In genomic region chr1:178918328-178918727, GRCh38 we compare ENCODE assay signal across 18 cellular contexts. TPM values are rescaled to one million over a fixed set of nuclear protein-coding genes. Genes with fewer than 3 reads are reported as not detected.
DNase-seq lines count a peak whose midpoint lies in the region; ATAC-seq, FAIRE-seq and TF ChIP-seq lines count a peak whose summit lies in the region.
"Had no signal": no experiment of that assay in that cellular context is flagged by ENCODE, and none has a peak within 500 bp of the region (broad histone marks: within the 10 kb centered on the region; RNA-seq: fewer than 3 reads in every experiment).

No MANE protein-coding gene starts in this region.

- ATAC-seq in left lobe of liver (peak; percentile 56), memory B cell (ENCODE audit: low read depth) (no peak), upper lobe of right lung (no peak), GM18517 (IDR thresholded peaks at IDR 0.05; ENCODE audit: unreplicated experiment) (no peak)
- ATAC-seq: A549 had no signal

- peaks cover 19% of the 10 kb centered on the region for H3K4me1 Mint-ChIP-seq in memory B cell
- H3K4me1 Mint-ChIP-seq: CD14-positive monocyte; CD4-positive, alpha-beta memory T cell had no signal

- DNase-seq in D721Med (ENCODE audit: insufficient read length, low spot score) (no peak), left lobe of liver (ENCODE audit: low spot score) (no peak), memory B cell (ENCODE audit: low spot score in 2 of 2) (no peak), uterus (no peak), upper lobe of right lung (no peak), lower leg skin (ENCODE audit: low spot score in 2 of 2) (no peak)
- DNase-seq: AML-193; CD4-positive, alpha-beta memory T cell; DMS79 treated with DMSO at 0.1 percent for 48 hours; GF-D8; H9 had no signal

- FAIRE-seq in D721Med (lab: Jason Lieb, UNC) = peak; percentile 68
- FAIRE-seq: A549, H1, HTR-8/SVneo had no signal

- H3K4me3 Mint-ChIP-seq in memory B cell = peak overlapping the region; percentile 29
- H3K4me3 Mint-ChIP-seq: CD14-positive monocyte; CD4-positive, alpha-beta memory T cell; H9 had no signal

- H3K36me3 ChIP-seq in uterus = no peaks in the 10 kb centered on the region
- H3K36me3 ChIP-seq in upper lobe of right lung = no peaks in the 10 kb centered on the region

- 85% methylated on average over 6 of the region's 6 CpGs for WGBS in lower leg skin, 2 donors

- H3K9me3 Mint-ChIP-seq in memory B cell = peaks cover under 1% of the 10 kb centered on the region
- H3K9me3 Mint-ChIP-seq: CD14-positive monocyte, H9 had no signal

- H3K27ac ChIP-seq in uterus (peak overlapping the region; percentile 47 to 50), upper lobe of right lung (no peak overlapping the region)
- H3K27ac ChIP-seq: 22Rv1, A549, BLaER1 had no signal

- intact Hi-C loops in uterus (cut with DNase I; ENCODE audit: low total_unique reads) = no loop called here
- intact Hi-C loops in upper lobe of right lung (cut with DNase I) = no loop called here
- intact Hi-C loops in lower leg skin (cut with DNase I; ENCODE audit: low total_unique reads) = no loop called here

- TF ChIP-seq CTCF in D721Med (IDR thresholded peaks at IDR 0.05; ENCODE audit: insufficient read depth, missing control alignments) (no peak), uterus (IDR thresholded peaks at IDR 0.05) (no peak), upper lobe of right lung (IDR thresholded peaks at IDR 0.05) (no peak), lower leg skin (IDR thresholded peaks at IDR 0.05) (no peak)

- H3K27me3 ChIP-seq in uterus (no peaks in the 10 kb centered on the region), upper lobe of right lung (no peaks in the 10 kb centered on the region)
- H3K27me3 ChIP-seq: BLaER1 had no signal

- H3K27me3 Mint-ChIP-seq in memory B cell = no peaks in the 10 kb centered on the region

- TF ChIP-seq POLR2A in uterus (IDR thresholded peaks at IDR 0.05) = no peak
- TF ChIP-seq POLR2A in lower leg skin (IDR thresholded peaks at IDR 0.05) = no peak

- H3K27ac Mint-ChIP-seq in memory B cell = no peak overlapping the region
- H3K27ac Mint-ChIP-seq: CD14-positive monocyte; CD4-positive, alpha-beta memory T cell; H9 had no signal

- no peaks in the 10 kb centered on the region for H3K9me3 ChIP-seq in uterus
- H3K9me3 ChIP-seq in upper lobe of right lung = no peaks in the 10 kb centered on the region
- H3K9me3 ChIP-seq: A549, BLaER1 had no signal

- H3K4me1 ChIP-seq in uterus = peaks cover 0 to 6% of the 10 kb centered on the region in 2 donors
- no peaks in the 10 kb centered on the region for H3K4me1 ChIP-seq in upper lobe of right lung
- H3K4me1 ChIP-seq: A549, BLaER1 had no signal

- peaks cover 40% of the 10 kb centered on the region for H3K36me3 Mint-ChIP-seq in memory B cell

- H3K4me3 ChIP-seq in uterus (peak overlapping the region in 1 of 2 donors; percentile 14), upper lobe of right lung (no peak overlapping the region), lower leg skin (ENCODE audit: low read depth, poor library complexity, severe bottlenecking) (no peak overlapping the region)
- H3K4me3 ChIP-seq: A549, BLaER1 had no signal

RNA-seq across cellular contexts. Expression of gene ANGPTL1, which starts 47.5 kb away (rescaled TPM):
- 2.6 TPM for total RNA-seq in left lobe of liver
- total RNA-seq in uterus = 100 to 1,000 TPM in 3 of 4 donors, 10 to 100 TPM in 1; 77.8 to 286 (median 142) TPM
- total RNA-seq in upper lobe of right lung = 9.3 TPM
- total RNA-seq in lower leg skin = 10 to 100 TPM in 2 of 4 donors, 1 to 10 TPM in 2; 3.4 to 28.3 (median 17.9) TPM
- total RNA-seq: CD4-positive, alpha-beta memory T cell; H1; H9 had no signal
